ENCODE assay signal across 19 cellular contexts in the genomic region with DNA sequence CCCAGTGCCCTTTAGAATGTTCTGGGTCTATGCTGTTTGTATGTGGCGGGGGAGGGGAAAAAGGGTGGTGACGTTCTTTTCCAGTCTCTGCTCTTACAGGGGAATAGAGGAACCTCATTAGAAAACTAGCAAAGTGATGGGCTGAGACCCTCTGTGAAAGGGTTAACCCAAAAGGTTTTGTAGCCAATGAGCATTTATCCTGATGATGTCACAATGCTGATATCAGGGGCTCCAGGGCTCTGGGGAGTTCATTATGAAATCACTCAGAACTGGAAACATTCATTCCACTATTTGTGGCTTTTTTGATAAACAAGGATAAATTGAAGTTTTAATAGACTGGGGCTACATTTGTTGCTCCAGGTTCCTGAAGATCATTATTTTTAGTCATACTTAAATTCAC.
DNase-seq lines count a peak whose midpoint lies in the region; ATAC-seq and TF ChIP-seq lines count a peak whose summit lies in the region.
"Had no signal": no experiment of that assay in that cellular context is flagged by ENCODE, and none has a peak within 500 bp of the region (broad histone marks: within the 10 kb centered on the region; RNA-seq: fewer than 3 reads in every experiment).

No MANE protein-coding gene starts in this region.

- H3K27me3 Mint-ChIP-seq in activated CD4-positive, alpha-beta T cell treated with anti-CD3 and anti-CD28 coated beads for 36 hours: no peaks in the 10 kb centered on the region
- no peaks in the 10 kb centered on the region for H3K27me3 Mint-ChIP-seq in mesothelial cell of epicardium (ENCODE audit: low read depth)
- no peaks in the 10 kb centered on the region for H3K27me3 Mint-ChIP-seq in CD8-positive, alpha-beta T cell (ENCODE audit: low read depth)
- H3K27me3 Mint-ChIP-seq: activated CD4-positive, alpha-beta T cell treated with anti-CD3 and anti-CD28 coated beads, Interleukin-2, amount 10 ng/mL, durations not matched to agents 7 days and 5 days had no signal

- POLR2A ChIA-PET in activated CD4-positive, alpha-beta T cell treated with anti-CD3 and anti-CD28 coated beads for 36 hours (lab: Charles Lee): no interaction called here
- POLR2A ChIA-PET in CD8-positive, alpha-beta T cell (lab: Charles Lee): interaction anchor here (0.9 kb wide), 1 partner anchor 9 kb away, joined by 3 read pairs; no protein-coding TSS in a partner anchor

- H3K36me3 ChIP-seq in transverse colon: no peaks in the 10 kb centered on the region
- no peaks in the 10 kb centered on the region for H3K36me3 ChIP-seq in CD8-positive, alpha-beta T cell (ENCODE audit: insufficient read depth, low read length)
- H3K36me3 ChIP-seq: gastrocnemius medialis, ovary, Peyer's patch had no signal

- no peak for TF ChIP-seq EP300 in transverse colon (IDR thresholded peaks at IDR 0.05; ENCODE audit: low read depth)

- H3K4me3 ChIP-seq in cardiac fibroblast (replicated peaks in 1 of 2; ENCODE audit: low read depth in 2 of 2, low read length in 2 of 2) (no peak overlapping the region), transverse colon (no peak overlapping the region)
- no peak overlapping the region for H3K4me3 ChIP-seq in CD8-positive, alpha-beta T cell (ENCODE audit: low read depth, low read length)
- H3K4me3 ChIP-seq: body of pancreas, gastrocnemius medialis, ovary, Peyer's patch had no signal

- H3K27ac Mint-ChIP-seq in activated CD4-positive, alpha-beta T cell treated with anti-CD3 and anti-CD28 coated beads for 36 hours: peak overlapping the region; percentile 45
- peak overlapping the region; percentile 94 for H3K27ac Mint-ChIP-seq in mesothelial cell of epicardium
- no peak overlapping the region for H3K27ac Mint-ChIP-seq in CD8-positive, alpha-beta T cell
- H3K27ac Mint-ChIP-seq: activated CD4-positive, alpha-beta T cell treated with anti-CD3 and anti-CD28 coated beads, Interleukin-2, amount 10 ng/mL, durations not matched to agents 7 days and 5 days; H9 had no signal

- in situ Hi-C loops in transverse colon (cut with MboI; ENCODE audit: low pct_ligation_motif_present in 1 of 4, low pct_unique_long_range_greater_than_20kb in 1 of 4, low sequenced_read_pairs in 3 of 4): no loop called here

- intact Hi-C loops in activated CD4-positive, alpha-beta T cell treated with anti-CD3 and anti-CD28 coated beads for 36 hours (cut with DNase I, micrococcal nuclease): no loop called here
- intact Hi-C loops in transverse colon (cut with DNase I; ENCODE audit: low total_unique reads): loop anchor here (10.0 kb wide), 1 partner anchor 62 kb away; no protein-coding TSS in a partner anchor
- intact Hi-C loops in CD8-positive, alpha-beta T cell (cut with DNase I, micrococcal nuclease): no loop called here

- TF ChIP-seq CTCF in cardiac fibroblast (IDR thresholded peaks at IDR 0.05; ENCODE audit: low read depth, low read length) (no peak), mesothelial cell of epicardium (IDR thresholded peaks at IDR 0.05; ENCODE audit: unreplicated experiment) (no peak), transverse colon (IDR thresholded peaks at IDR 0.05) (no peak)
- TF ChIP-seq CTCF in CD8-positive, alpha-beta T cell (IDR thresholded peaks at IDR 0.05): no peak

- no peaks in the 10 kb centered on the region for H3K9me3 ChIP-seq in transverse colon
- no peaks in the 10 kb centered on the region for H3K9me3 ChIP-seq in CD8-positive, alpha-beta T cell (ENCODE audit: low read length)
- H3K9me3 ChIP-seq: body of pancreas, gastrocnemius medialis, ovary had no signal

- peaks cover 4 to 59% (median 34%) of the 10 kb centered on the region in 4 donors for H3K4me1 ChIP-seq in transverse colon
- no peaks in the 10 kb centered on the region for H3K4me1 ChIP-seq in CD8-positive, alpha-beta T cell (ENCODE audit: insufficient read depth, low read length)

- H3K4me3 Mint-ChIP-seq in activated CD4-positive, alpha-beta T cell treated with anti-CD3 and anti-CD28 coated beads for 36 hours: no peak overlapping the region
- no peak overlapping the region for H3K4me3 Mint-ChIP-seq in mesothelial cell of epicardium
- no peak overlapping the region for H3K4me3 Mint-ChIP-seq in CD8-positive, alpha-beta T cell
- H3K4me3 Mint-ChIP-seq: activated CD4-positive, alpha-beta T cell treated with anti-CD3 and anti-CD28 coated beads, Interleukin-2, amount 10 ng/mL, durations not matched to agents 7 days and 5 days; H9 had no signal

- DNase-seq in activated CD4-positive, alpha-beta T cell treated with anti-CD3 and anti-CD28 coated beads for 36 hours: no peak
- DNase-seq in activated CD4-positive, alpha-beta T cell treated with anti-CD3 and anti-CD28 coated beads for 4 hours: no peak
- DNase-seq in cardiac fibroblast (ENCODE audit: low read depth in 2 of 2): peak; percentile 49 to 63
- DNase-seq in mesothelial cell of epicardium (ENCODE audit: low spot score in 2 of 2, unreplicated experiment in 2 of 2): no peak
- no peak for DNase-seq in transverse colon
- DNase-seq in caudate nucleus (lab: John Stamatoyannopoulos, UW): no peak
- DNase-seq in COR-L47 (lab: John Stamatoyannopoulos, UW): no peak
- no peak for DNase-seq in CD8-positive, alpha-beta T cell
- DNase-seq: 8988T; activated CD4-positive, alpha-beta T cell treated with anti-CD3 and anti-CD28 coated beads, Interleukin-2, amount 10 ng/mL, durations not matched to agents 7 days and 5 days; body of pancreas; effector CD4-positive, alpha-beta T cell; gastrocnemius medialis; H9; Karpas-422; NCI-H1694 treated with DMSO at 0.1 percent for 48 hours; NCI-H510A treated with DMSO at 0.1 percent for 48 hours; Peyer's patch had no signal

- peaks cover 75% of the 10 kb centered on the region for H3K36me3 Mint-ChIP-seq in activated CD4-positive, alpha-beta T cell treated with anti-CD3 and anti-CD28 coated beads for 36 hours (ENCODE audit: low read depth)
- peaks cover 7% of the 10 kb centered on the region for H3K36me3 Mint-ChIP-seq in mesothelial cell of epicardium
- H3K36me3 Mint-ChIP-seq in CD8-positive, alpha-beta T cell: peaks cover 39% of the 10 kb centered on the region

- WGBS in transverse colon (ENCODE audit: low coverage in 1 of 2), 2 donors: 67 to 83% methylated on average over 2 of the region's 2 CpGs

- peaks cover 73% of the 10 kb centered on the region for H3K4me1 Mint-ChIP-seq in activated CD4-positive, alpha-beta T cell treated with anti-CD3 and anti-CD28 coated beads for 36 hours
- H3K4me1 Mint-ChIP-seq in mesothelial cell of epicardium: peaks cover 77% of the 10 kb centered on the region
- H3K4me1 Mint-ChIP-seq in CD8-positive, alpha-beta T cell (ENCODE audit: low read depth): peaks cover 12% of the 10 kb centered on the region

- H3K27ac ChIP-seq in transverse colon: peak overlapping the region; percentile 53 to 68 (median 58)
- no peak overlapping the region for H3K27ac ChIP-seq in caudate nucleus (ENCODE audit: low read depth, low read length)
- H3K27ac ChIP-seq in CD8-positive, alpha-beta T cell (ENCODE audit: low read depth, low read length): no peak overlapping the region
- H3K27ac ChIP-seq: body of pancreas, ovary had no signal

- H3K9me3 Mint-ChIP-seq in activated CD4-positive, alpha-beta T cell treated with anti-CD3 and anti-CD28 coated beads for 36 hours (ENCODE audit: low read depth): peaks cover 8% of the 10 kb centered on the region
- H3K9me3 Mint-ChIP-seq in mesothelial cell of epicardium: no peaks in the 10 kb centered on the region
- H3K9me3 Mint-ChIP-seq in CD8-positive, alpha-beta T cell: peaks cover 6% of the 10 kb centered on the region
- H3K9me3 Mint-ChIP-seq: H9 had no signal

- CTCF ChIA-PET in activated CD4-positive, alpha-beta T cell treated with anti-CD3 and anti-CD28 coated beads for 36 hours (lab: Charles Lee): interaction anchor here (1.0 to 1.2 kb wide), 3 partner anchors 48 to 66 kb away, joined by 3 read pairs; no protein-coding TSS in a partner anchor
- CTCF ChIA-PET in CD8-positive, alpha-beta T cell (lab: Charles Lee): no interaction called here

- TF ChIP-seq POLR2A in transverse colon (IDR thresholded peaks at IDR 0.05): no peak

- no peaks in the 10 kb centered on the region for H3K27me3 ChIP-seq in transverse colon
- no peaks in the 10 kb centered on the region for H3K27me3 ChIP-seq in CD8-positive, alpha-beta T cell (ENCODE audit: insufficient read depth, low read length)
- H3K27me3 ChIP-seq: body of pancreas, gastrocnemius medialis, ovary, Peyer's patch had no signal

- no peak for ATAC-seq in activated CD4-positive, alpha-beta T cell treated with anti-CD3 and anti-CD28 coated beads for 36 hours
- ATAC-seq in CD8-positive, alpha-beta T cell: no peak
- ATAC-seq: body of pancreas had no signal

Comparison
In these comparisons a context has a peak if more than half of its experiments do, and no peak if none do; other contexts are left out.
1. DNase-seq: peak in cardiac fibroblast (2 of 2); none in activated CD4-positive, alpha-beta T cell treated with anti-CD3 and anti-CD28 coated beads for 36 hours (single experiment), activated CD4-positive, alpha-beta T cell treated with anti-CD3 and anti-CD28 coated beads for 4 hours (0 of 2), mesothelial cell of epicardium (0 of 2), transverse colon (single experiment), caudate nucleus (0 of 61), COR-L47 (single experiment) and CD8-positive, alpha-beta T cell (0 of 7).
2. H3K27ac ChIP-seq: peak in transverse colon (4 of 4); none in caudate nucleus (single experiment) and CD8-positive, alpha-beta T cell (single experiment).